In genomic region chr2:144890828-144891227, GRCh38 we compare ENCODE assay signal across 8 cellular contexts.
DNase-seq lines count a peak whose midpoint lies in the region; ATAC-seq, FAIRE-seq and TF ChIP-seq lines count a peak whose summit lies in the region.

No MANE protein-coding gene starts in this region.

- no peaks in the 10 kb centered on the region for H3K9me3 ChIP-seq in naive thymus-derived CD4-positive, alpha-beta T cell (ENCODE audit: control insufficient read depth in 2 of 3, low read length in 3 of 3)

- H3K27ac ChIP-seq in naive thymus-derived CD4-positive, alpha-beta T cell (ENCODE audit: low read depth, low read length) = no peak overlapping the region

- peak; percentile 60 for ATAC-seq in naive thymus-derived CD4-positive, alpha-beta T cell
- ATAC-seq in GM18870 (IDR thresholded peaks at IDR 0.05; ENCODE audit: unreplicated experiment) = no peak
- no peak for ATAC-seq in HG02571 (IDR thresholded peaks at IDR 0.05; ENCODE audit: unreplicated experiment)
- no peak for ATAC-seq in HG03135 (IDR thresholded peaks at IDR 0.05; ENCODE audit: unreplicated experiment)

- H3K4me3 ChIP-seq in astrocyte of the spinal cord (ENCODE audit: low read depth, low read length) = no peak overlapping the region
- no peak overlapping the region for H3K4me3 ChIP-seq in naive thymus-derived CD4-positive, alpha-beta T cell (ENCODE audit: low read length)

- H3K36me3 ChIP-seq in naive thymus-derived CD4-positive, alpha-beta T cell (ENCODE audit: control insufficient read depth in 2 of 3, insufficient read depth in 3 of 3, low read length in 3 of 3) = no peaks in the 10 kb centered on the region

- in situ Hi-C loops in astrocyte of the spinal cord (cut with HindIII; ENCODE audit: low sequenced_read_pairs) = no loop called here

- peak; percentile 57 for FAIRE-seq in HTR-8/SVneo (lab: Jason Lieb, UNC)

- H3K27ac Mint-ChIP-seq in naive thymus-derived CD4-positive, alpha-beta T cell = no peak overlapping the region

- intact Hi-C loops in naive thymus-derived CD4-positive, alpha-beta T cell (cut with micrococcal nuclease) = no loop called here

- peaks cover 0 to 9% (median 4%) of the 10 kb centered on the region in 5 donors for H3K27me3 Mint-ChIP-seq in naive thymus-derived CD4-positive, alpha-beta T cell

- CTCF ChIA-PET in naive thymus-derived CD4-positive, alpha-beta T cell (lab: Charles Lee) = no interaction called here

- H3K4me3 Mint-ChIP-seq in naive thymus-derived CD4-positive, alpha-beta T cell = no peak overlapping the region

- DNase-seq in NCI-H1092 treated with DMSO at 0.1 percent for 48 hours (lab: John Stamatoyannopoulos, UW) (peak; percentile 21), NCI-H1092 (lab: John Stamatoyannopoulos, UW) (no peak), HTR-8/SVneo (ENCODE audit: insufficient read length, low spot score) (peak; percentile 10), astrocyte of the spinal cord (ENCODE audit: low read depth, low spot score) (peak; percentile 31)
- DNase-seq in naive thymus-derived CD4-positive, alpha-beta T cell = no peak

- H3K4me1 Mint-ChIP-seq in naive thymus-derived CD4-positive, alpha-beta T cell = peaks cover 0 to 2% (median 0%) of the 10 kb centered on the region in 7 donors

- H3K9me3 Mint-ChIP-seq in naive thymus-derived CD4-positive, alpha-beta T cell = peaks cover 0 to 3% (median 0%) of the 10 kb centered on the region in 11 donors

- H3K27me3 ChIP-seq in naive thymus-derived CD4-positive, alpha-beta T cell (ENCODE audit: control insufficient read depth in 2 of 2, insufficient read depth in 2 of 2, low read length in 2 of 2) = no peaks in the 10 kb centered on the region

- POLR2A ChIA-PET in naive thymus-derived CD4-positive, alpha-beta T cell (lab: Charles Lee) = no interaction called here

- peak; percentile 35 for TF ChIP-seq CTCF in astrocyte of the spinal cord (IDR thresholded peaks at IDR 0.05; ENCODE audit: low read depth, low read length)

- H3K4me1 ChIP-seq in naive thymus-derived CD4-positive, alpha-beta T cell (ENCODE audit: control insufficient read depth in 2 of 2, insufficient read depth in 2 of 2, low read length in 2 of 2) = no peaks in the 10 kb centered on the region

- H3K36me3 Mint-ChIP-seq in naive thymus-derived CD4-positive, alpha-beta T cell = no peaks in the 10 kb centered on the region

Comparison
In these comparisons a context has a peak if more than half of its experiments do, and no peak if none do; other contexts are left out.
1. DNase-seq: peak in NCI-H1092 treated with DMSO at 0.1 percent for 48 hours (single experiment), HTR-8/SVneo (single experiment) and astrocyte of the spinal cord (single experiment); none in NCI-H1092 (single experiment) and naive thymus-derived CD4-positive, alpha-beta T cell (0 of 9).